In genomic region chr19:40418040-40418439, GRCh38 we compare ENCODE assay signal across 20 cellular contexts. TPM values are rescaled to one million over a fixed set of nuclear protein-coding genes. Genes with fewer than 3 reads are reported as not detected.
DNase-seq lines count a peak whose midpoint lies in the region; ATAC-seq, FAIRE-seq and TF ChIP-seq lines count a peak whose summit lies in the region.
"Had no signal": no experiment of that assay in that cellular context is flagged by ENCODE, and none has a peak within 500 bp of the region (broad histone marks: within the 10 kb centered on the region; RNA-seq: fewer than 3 reads in every experiment).

No MANE protein-coding gene starts in this region.

- no peak for TF ChIP-seq CTCF in HepG2 (CRISPR knock-in tag; IDR thresholded peaks at IDR 0.05)
- no peak for TF ChIP-seq CTCF in right lobe of liver (IDR thresholded peaks at IDR 0.05)
- no peak for TF ChIP-seq CTCF in endothelial cell (IDR thresholded peaks at IDR 0.05; ENCODE audit: unreplicated experiment)
- TF ChIP-seq CTCF in nephron progenitor cell (IDR thresholded peaks at IDR 0.05), result no peak
- no peak for TF ChIP-seq CTCF in uterus (IDR thresholded peaks at IDR 0.05)

- DNase-seq in HepG2 (ENCODE audit: low spot score) (no peak), right lobe of liver (no peak), endothelial cell (ENCODE audit: low spot score) (no peak), nephron progenitor cell (no peak), uterus (no peak), GM19238 (ENCODE audit: insufficient read length, low spot score) (no peak), NCI-H2196 treated with DMSO at 0.1 percent for 48 hours (lab: John Stamatoyannopoulos, UW; ENCODE audit: unreplicated experiment) (no peak)
- DNase-seq: activated CD8-positive, alpha-beta memory T cell treated with anti-CD3 and anti-CD28 coated beads for 24 hours; activated naive CD4-positive, alpha-beta T cell treated with Interleukin-2 at 50 U/mL for 16 hours; cerebellar nuclear complex; NCI-H446; OCI-M1; posterior cingulate gyrus; stimulated activated CD8-positive, alpha-beta memory T cell treated with anti-CD3 and anti-CD28 coated beads, Interleukin-4, amount 100 ng/mL, for 48 hours had no signal

- FAIRE-seq in HepG2 (lab: Jason Lieb, UNC), result no peak
- FAIRE-seq: GM12891 had no signal

- H3K4me3 ChIP-seq in HepG2 (replicated peaks in 1 of 3; ENCODE audit: insufficient read depth in 1 of 3, low read depth in 2 of 3, low read length in 3 of 3) (no peak overlapping the region), right lobe of liver (no peak overlapping the region), uterus (no peak overlapping the region)

- TF ChIP-seq POLR2A in HepG2 (IDR thresholded peaks at IDR 0.05; ENCODE audit: insufficient read depth in 1 of 2, low read depth in 2 of 2, low read length in 2 of 2), result no peak
- no peak for TF ChIP-seq POLR2A in right lobe of liver (IDR thresholded peaks at IDR 0.05)
- no peak for TF ChIP-seq POLR2A in uterus (IDR thresholded peaks at IDR 0.05)

- peak overlapping the region; percentile 95 for H3K27ac Mint-ChIP-seq in endothelial cell (ENCODE audit: unreplicated experiment)
- peak overlapping the region; percentile 84 for H3K27ac Mint-ChIP-seq in nephron progenitor cell
- H3K27ac Mint-ChIP-seq: B cell had no signal

- H3K27ac ChIP-seq in HepG2 (ENCODE audit: extremely low read length, insufficient read depth, low read length) (no peak overlapping the region), right lobe of liver (peak overlapping the region in 1 of 3 donors; percentile 57), uterus (peak overlapping the region; percentile 72 to 79)

- BruUV-seq in HepG2 (replicated peaks; lab: Mats Ljungman, UMichigan), result no TSS peak

- TF ChIP-seq RAD21 in HepG2 (CRISPR knock-in tag; IDR thresholded peaks at IDR 0.05), result no peak

- H3K4me2 ChIP-seq in HepG2 (ENCODE audit: low read depth, low read length), result peak overlapping the region; percentile 79; the same call in 1 of the 2 replicates

- H3K27me3 Mint-ChIP-seq in endothelial cell (ENCODE audit: unreplicated experiment) (peaks cover 14% of the 10 kb centered on the region), nephron progenitor cell (ENCODE audit: low read depth, poor library complexity) (peaks cover 3% of the 10 kb centered on the region)
- H3K27me3 Mint-ChIP-seq: B cell had no signal

- no peaks in the 10 kb centered on the region for H3K79me2 ChIP-seq in HepG2 (ENCODE audit: insufficient read depth, low read length)

- POLR2A ChIA-PET in HepG2 (lab: Yijun Ruan, JAX), result interaction anchor here (2.0 to 2.6 kb wide), 2 partner anchors 8 to 25 kb away, joined by 12 to 20 read pairs; partner anchors contain the start of gene SERTAD1

- no peak for TF ChIP-seq EP300 in HepG2 (IDR thresholded peaks at IDR 0.05; ENCODE audit: low read depth in 2 of 2, low read length in 2 of 2)
- no peak for TF ChIP-seq EP300 in HepG2 (CRISPR knock-in tag; IDR thresholded peaks at IDR 0.05; ENCODE audit: borderline replicate concordance)

- H3K4me1 ChIP-seq in HepG2 (ENCODE audit: insufficient read depth, low read length) (peaks cover 53% of the 10 kb centered on the region), right lobe of liver (peaks cover 0 to 9% (median 0%) of the 10 kb centered on the region in 4 donors), uterus (peaks cover 0 to 17% of the 10 kb centered on the region in 2 donors)

- WGBS in HepG2 (ENCODE audit: low lambda C conversion rate), result 53% methylated on average over 3 of the region's 3 CpGs
- WGBS in right lobe of liver (ENCODE audit: insufficient coverage, low coverage, low lambda C conversion rate, missing lambda C conversion rate), result 68% methylated on average over 3 of the region's 3 CpGs

- in situ Hi-C loops in HepG2 (cut with HindIII; ENCODE audit: extremely low pct_ligation_motif_present, low pct_unique_long_range_greater_than_20kb), result no loop called here

- CTCF ChIA-PET in HepG2 (lab: Yijun Ruan, JAX; ENCODE audit: low intra/inter-chr PET ratio, low total read pairs), result no interaction called here

- H2AFZ ChIP-seq in HepG2 (ENCODE audit: low read length), result no peak overlapping the region

- H3K9ac ChIP-seq in HepG2 (ENCODE audit: insufficient read depth, low read depth, low read length), result no peak overlapping the region

- intact Hi-C loops in HepG2 (cut with micrococcal nuclease; ENCODE audit: unreplicated experiment) (no loop called here), right lobe of liver (cut with DNase I) (no loop called here), uterus (cut with DNase I; ENCODE audit: low total_unique reads) (no loop called here)

- ATAC-seq in HepG2, result no peak
- ATAC-seq in right lobe of liver, result no peak
- no peak for ATAC-seq in GM19467 (IDR thresholded peaks at IDR 0.05; ENCODE audit: unreplicated experiment)

- H3K4me3 Mint-ChIP-seq in endothelial cell (ENCODE audit: unreplicated experiment) (peak overlapping the region; percentile 80), nephron progenitor cell (peak overlapping the region; percentile 18)

- H4K20me1 ChIP-seq in HepG2 (ENCODE audit: insufficient read depth, low read length), result no peaks in the 10 kb centered on the region

- peaks cover 0 to 2% of the 10 kb centered on the region in 2 experiments; a peak in 1 of 5 replicates for H3K36me3 ChIP-seq in HepG2 (replicated peaks in 1 of 2; ENCODE audit: control insufficient read depth in 1 of 2, insufficient read depth in 2 of 2, low read length in 2 of 2)
- H3K36me3 ChIP-seq in right lobe of liver, result peaks cover 0 to 9% (median 4%) of the 10 kb centered on the region in 4 donors
- no peaks in the 10 kb centered on the region for H3K36me3 ChIP-seq in uterus

- H3K4me1 Mint-ChIP-seq in endothelial cell (ENCODE audit: unreplicated experiment) (peaks cover 53% of the 10 kb centered on the region), nephron progenitor cell (peaks cover 60% of the 10 kb centered on the region)

- no peaks in the 10 kb centered on the region for H3K9me3 Mint-ChIP-seq in endothelial cell (ENCODE audit: unreplicated experiment)
- no peaks in the 10 kb centered on the region for H3K9me3 Mint-ChIP-seq in nephron progenitor cell

- H3K9me3 ChIP-seq in HepG2 (ENCODE audit: low read length) (no peaks in the 10 kb centered on the region), right lobe of liver (no peaks in the 10 kb centered on the region), uterus (no peaks in the 10 kb centered on the region)

- H3K27me3 ChIP-seq in HepG2 (ENCODE audit: control insufficient read depth in 1 of 2, insufficient read depth in 2 of 2, low read length in 2 of 2), result 0 out of 5 replicates have a peak, but pooled peaks cover 0 to 5% of the 10 kb centered on the region in 2 experiments
- H3K27me3 ChIP-seq in right lobe of liver, result no peaks in the 10 kb centered on the region
- no peaks in the 10 kb centered on the region for H3K27me3 ChIP-seq in uterus

- H3K36me3 Mint-ChIP-seq in endothelial cell (ENCODE audit: low read depth, unreplicated experiment) (peaks cover 10% of the 10 kb centered on the region), nephron progenitor cell (ENCODE audit: low read depth) (peaks cover 4% of the 10 kb centered on the region)

RNA-seq across cellular contexts. Expression of gene PRX, which starts 4.9 kb away (rescaled TPM):
- total RNA-seq in HepG2 (2016; rRNA removed; fragmentation: Illumina TruSeq; extraction: Trizol) (0.46 and 0.66 TPM in 2 replicates), right lobe of liver (under 1 TPM; 0.37 to 0.99 (median 0.60) TPM), endothelial cell (ENCODE audit: unreplicated experiment) (6.7 TPM), uterus (1 to 10 TPM; 3.3 to 7.5 (median 4.8) TPM)
- total RNA-seq in HepG2 (2016; cell fraction: cytosol; rRNA removed; fragmentation: Illumina TruSeq; extraction: Trizol; ENCODE audit: low read depth), result not detected in 2 replicates
- total RNA-seq in HepG2 (2016; cell fraction: insoluble cytoplasmic fraction; rRNA removed; fragmentation: Illumina TruSeq; extraction: Trizol), result 0.39 and 0.78 TPM in 2 replicates
- total RNA-seq in HepG2 (2016; cell fraction: membrane; rRNA removed; fragmentation: Illumina TruSeq; extraction: Trizol), result 0.03 and 0.12 TPM in 2 replicates
- 0.38 and 0.40 TPM in 2 replicates for total RNA-seq in HepG2 (2016; cell fraction: nucleus; rRNA removed; fragmentation: Illumina TruSeq; extraction: Trizol)
- polyA plus RNA-seq in HepG2 (2011; rRNA removed), result 0.66 and 0.99 TPM in 2 replicates
- 0.79 and 0.94 TPM in 2 replicates for polyA plus RNA-seq in HepG2 (2011; cell fraction: cytosol; rRNA removed)
- polyA plus RNA-seq in HepG2 (2011; cell fraction: nucleus; rRNA removed), result 0.76 and 0.99 TPM in 2 replicates
- 0.85 and 1.1 TPM in 2 replicates for polyA plus RNA-seq in HepG2 (2012)
- not detected in 2 replicates for polyA plus RNA-seq in HepG2 (2016; cell fraction: cytosol; fragmentation: Illumina TruSeq; extraction: Trizol; ENCODE audit: low read depth)
- polyA plus RNA-seq in HepG2 (2016; cell fraction: insoluble cytoplasmic fraction; fragmentation: Illumina TruSeq; extraction: Trizol; ENCODE audit: low read depth), result 0.25 and 0.53 TPM in 2 replicates
- polyA plus RNA-seq in HepG2 (2016; cell fraction: membrane; fragmentation: Illumina TruSeq; extraction: Trizol; ENCODE audit: low read depth), result 0.03 and 0.06 TPM in 2 replicates
- 1.1 TPM in 2 replicates for polyA plus RNA-seq in HepG2 (2016; cell fraction: nucleus; fragmentation: Illumina TruSeq; extraction: Trizol; ENCODE audit: insufficient read depth, low read depth)
- 0.51 and 1.1 TPM in 2 replicates for polyA minus RNA-seq in HepG2 (2011; rRNA and poly(A)+ RNA removed; ENCODE audit: low replicate concordance)
- 0.53 and 0.89 TPM in 2 replicates for polyA minus RNA-seq in HepG2 (2011; cell fraction: cytosol; rRNA and poly(A)+ RNA removed)
- polyA minus RNA-seq in HepG2 (2011; cell fraction: nucleus; rRNA and poly(A)+ RNA removed), result 0.52 and 0.62 TPM in 2 replicates
- total RNA-seq: HT1080 had no signal

RNA-seq across cellular contexts. Expression of gene SERTAD1, which starts 7.8 kb away (rescaled TPM):
- total RNA-seq in HepG2 (2016; rRNA removed; fragmentation: Illumina TruSeq; extraction: Trizol), result 4.3 and 4.7 TPM in 2 replicates
- total RNA-seq in HepG2 (2016; cell fraction: cytosol; rRNA removed; fragmentation: Illumina TruSeq; extraction: Trizol; ENCODE audit: low read depth), result 1.8 and 2.1 TPM in 2 replicates
- total RNA-seq in HepG2 (2016; cell fraction: insoluble cytoplasmic fraction; rRNA removed; fragmentation: Illumina TruSeq; extraction: Trizol), result 3.9 and 5.6 TPM in 2 replicates
- total RNA-seq in HepG2 (2016; cell fraction: membrane; rRNA removed; fragmentation: Illumina TruSeq; extraction: Trizol), result 3.0 and 3.6 TPM in 2 replicates
- total RNA-seq in HepG2 (2016; cell fraction: nucleus; rRNA removed; fragmentation: Illumina TruSeq; extraction: Trizol), result 1.7 and 1.9 TPM in 2 replicates
- 4.5 and 5.0 TPM in 2 replicates for polyA plus RNA-seq in HepG2 (2011; rRNA removed)
- 5.0 and 7.0 TPM in 2 replicates for polyA plus RNA-seq in HepG2 (2011; cell fraction: cytosol; rRNA removed)
- polyA plus RNA-seq in HepG2 (2011; cell fraction: nucleus; rRNA removed), result 4.0 and 4.5 TPM in 2 replicates
- polyA plus RNA-seq in HepG2 (2012), result 1.4 and 1.9 TPM in 2 replicates
- polyA plus RNA-seq in HepG2 (2016; cell fraction: cytosol; fragmentation: Illumina TruSeq; extraction: Trizol; ENCODE audit: low read depth), result 0.94 and 1.1 TPM in 2 replicates
- polyA plus RNA-seq in HepG2 (2016; cell fraction: insoluble cytoplasmic fraction; fragmentation: Illumina TruSeq; extraction: Trizol; ENCODE audit: low read depth), result 3.6 and 4.1 TPM in 2 replicates
- polyA plus RNA-seq in HepG2 (2016; cell fraction: membrane; fragmentation: Illumina TruSeq; extraction: Trizol; ENCODE audit: low read depth), result 1.5 and 1.7 TPM in 2 replicates
- 2.5 and 2.7 TPM in 2 replicates for polyA plus RNA-seq in HepG2 (2016; cell fraction: nucleus; fragmentation: Illumina TruSeq; extraction: Trizol; ENCODE audit: insufficient read depth, low read depth)
- polyA minus RNA-seq in HepG2 (2011; rRNA and poly(A)+ RNA removed; ENCODE audit: low replicate concordance), result 2.7 and 5.6 TPM in 2 replicates
- polyA minus RNA-seq in HepG2 (2011; cell fraction: cytosol; rRNA and poly(A)+ RNA removed), result 1.1 and 1.2 TPM in 2 replicates
- 1.7 and 2.0 TPM in 2 replicates for polyA minus RNA-seq in HepG2 (2011; cell fraction: nucleus; rRNA and poly(A)+ RNA removed)
- 10 to 100 TPM in 1 of 6 experiments, 1 to 10 TPM in 5; 3.7 to 11.7 (median 6.2) TPM for total RNA-seq in right lobe of liver
- 11.8 TPM for total RNA-seq in endothelial cell (ENCODE audit: unreplicated experiment)
- total RNA-seq in uterus, result 10 to 100 TPM in 3 of 4 donors, 1 to 10 TPM in 1; 3.1 to 18.4 (median 15.8) TPM

RNA-seq across cellular contexts. Expression of gene SERTAD3, which starts 26.1 kb away (rescaled TPM):
- total RNA-seq in HepG2 (2016; rRNA removed; fragmentation: Illumina TruSeq; extraction: Trizol) (16.9 and 17.8 TPM in 2 replicates), right lobe of liver (10 to 100 TPM in 1 of 6 experiments, 1 to 10 TPM in 5; 5.2 to 10.1 (median 7.4) TPM), endothelial cell (ENCODE audit: unreplicated experiment) (42.9 TPM), uterus (10 to 100 TPM in 3 of 4 donors, 1 to 10 TPM in 1; 1.0 to 81.5 (median 44.7) TPM)
- 14.6 and 17.8 TPM in 2 replicates for total RNA-seq in HepG2 (2016; cell fraction: cytosol; rRNA removed; fragmentation: Illumina TruSeq; extraction: Trizol; ENCODE audit: low read depth)
- total RNA-seq in HepG2 (2016; cell fraction: insoluble cytoplasmic fraction; rRNA removed; fragmentation: Illumina TruSeq; extraction: Trizol), result 14.8 and 17.5 TPM in 2 replicates
- 22.0 and 25.4 TPM in 2 replicates for total RNA-seq in HepG2 (2016; cell fraction: membrane; rRNA removed; fragmentation: Illumina TruSeq; extraction: Trizol)
- total RNA-seq in HepG2 (2016; cell fraction: nucleus; rRNA removed; fragmentation: Illumina TruSeq; extraction: Trizol), result 6.8 and 9.0 TPM in 2 replicates
- polyA plus RNA-seq in HepG2 (2011; rRNA removed), result 9.5 and 9.6 TPM in 2 replicates
- 6.9 and 7.9 TPM in 2 replicates for polyA plus RNA-seq in HepG2 (2011; cell fraction: cytosol; rRNA removed)
- polyA plus RNA-seq in HepG2 (2011; cell fraction: nucleus; rRNA removed), result 5.9 and 6.5 TPM in 2 replicates
- 6.5 and 7.5 TPM in 2 replicates for polyA plus RNA-seq in HepG2 (2012)
- polyA plus RNA-seq in HepG2 (2016; cell fraction: cytosol; fragmentation: Illumina TruSeq; extraction: Trizol; ENCODE audit: low read depth), result 3.8 and 4.4 TPM in 2 replicates
- polyA plus RNA-seq in HepG2 (2016; cell fraction: insoluble cytoplasmic fraction; fragmentation: Illumina TruSeq; extraction: Trizol; ENCODE audit: low read depth), result 10.8 and 15.2 TPM in 2 replicates
- 7.3 and 9.1 TPM in 2 replicates for polyA plus RNA-seq in HepG2 (2016; cell fraction: membrane; fragmentation: Illumina TruSeq; extraction: Trizol; ENCODE audit: low read depth)
- polyA plus RNA-seq in HepG2 (2016; cell fraction: nucleus; fragmentation: Illumina TruSeq; extraction: Trizol; ENCODE audit: insufficient read depth, low read depth), result 13.4 and 16.1 TPM in 2 replicates
- polyA minus RNA-seq in HepG2 (2011; rRNA and poly(A)+ RNA removed; ENCODE audit: low replicate concordance), result 19.2 and 19.5 TPM in 2 replicates
- polyA minus RNA-seq in HepG2 (2011; cell fraction: cytosol; rRNA and poly(A)+ RNA removed), result 10.9 and 15.7 TPM in 2 replicates
- polyA minus RNA-seq in HepG2 (2011; cell fraction: nucleus; rRNA and poly(A)+ RNA removed), result 5.1 and 5.8 TPM in 2 replicates

RNA-seq across cellular contexts. Expression of gene HIPK4, which starts 28.1 kb away (rescaled TPM):
- total RNA-seq in HepG2 (2016; rRNA removed; fragmentation: Illumina TruSeq; extraction: Trizol), result not detected in 2 replicates
- total RNA-seq in HepG2 (2016; cell fraction: cytosol; rRNA removed; fragmentation: Illumina TruSeq; extraction: Trizol; ENCODE audit: low read depth), result not detected in 2 replicates
- total RNA-seq in HepG2 (2016; cell fraction: insoluble cytoplasmic fraction; rRNA removed; fragmentation: Illumina TruSeq; extraction: Trizol), result not detected in 2 replicates
- total RNA-seq in HepG2 (2016; cell fraction: membrane; rRNA removed; fragmentation: Illumina TruSeq; extraction: Trizol), result not detected in 2 replicates
- total RNA-seq in HepG2 (2016; cell fraction: nucleus; rRNA removed; fragmentation: Illumina TruSeq; extraction: Trizol), result not detected in 2 replicates
- 0.03 TPM in 1 of 2 replicates, not detected in the other for polyA plus RNA-seq in HepG2 (2011; rRNA removed)
- polyA plus RNA-seq in HepG2 (2011; cell fraction: cytosol; rRNA removed), result 0.03 TPM in 1 of 2 replicates, not detected in the other
- not detected in 2 replicates for polyA plus RNA-seq in HepG2 (2011; cell fraction: nucleus; rRNA removed)
- polyA plus RNA-seq in HepG2 (2012), result not detected in 2 replicates
- polyA plus RNA-seq in HepG2 (2016; cell fraction: cytosol; fragmentation: Illumina TruSeq; extraction: Trizol; ENCODE audit: low read depth), result not detected in 2 replicates
- not detected in 2 replicates for polyA plus RNA-seq in HepG2 (2016; cell fraction: insoluble cytoplasmic fraction; fragmentation: Illumina TruSeq; extraction: Trizol; ENCODE audit: low read depth)
- not detected in 2 replicates for polyA plus RNA-seq in HepG2 (2016; cell fraction: membrane; fragmentation: Illumina TruSeq; extraction: Trizol; ENCODE audit: low read depth)
- not detected in 2 replicates for polyA plus RNA-seq in HepG2 (2016; cell fraction: nucleus; fragmentation: Illumina TruSeq; extraction: Trizol; ENCODE audit: insufficient read depth, low read depth)
- polyA minus RNA-seq in HepG2 (2011; rRNA and poly(A)+ RNA removed; ENCODE audit: low replicate concordance), result 0.07 TPM in 1 of 2 replicates, not detected in the other
- polyA minus RNA-seq in HepG2 (2011; cell fraction: cytosol; rRNA and poly(A)+ RNA removed), result not detected in 2 replicates
- polyA minus RNA-seq in HepG2 (2011; cell fraction: nucleus; rRNA and poly(A)+ RNA removed), result not detected in 2 replicates
- under 1 TPM in 1 of 6 experiments, not detected in 5; 0.15 TPM for total RNA-seq in right lobe of liver
- not detected for total RNA-seq in endothelial cell (ENCODE audit: unreplicated experiment)
- under 1 TPM in 2 of 4 donors, not detected in 2; 0.40 to 0.48 TPM for total RNA-seq in uterus
- total RNA-seq: epithelial cell of proximal tubule; HT1080; T-helper 1 cell treated with Interleukin-12 subunit alpha and Interleukin-12 subunit beta and Interleukin-4 antibody, amounts not matched to agents 30 ng/mL and 1 ng/mL, for 36 hours had no signal

RNA-seq across cellular contexts. Expression of gene BLVRB, which starts 47.5 kb away (rescaled TPM):
- 25.9 and 32.7 TPM in 2 replicates for total RNA-seq in HepG2 (2016; rRNA removed; fragmentation: Illumina TruSeq; extraction: Trizol)
- 8.2 and 10.9 TPM in 2 replicates for total RNA-seq in HepG2 (2016; cell fraction: cytosol; rRNA removed; fragmentation: Illumina TruSeq; extraction: Trizol; ENCODE audit: low read depth)
- total RNA-seq in HepG2 (2016; cell fraction: insoluble cytoplasmic fraction; rRNA removed; fragmentation: Illumina TruSeq; extraction: Trizol), result 28.3 and 39.1 TPM in 2 replicates
- 7.6 and 7.9 TPM in 2 replicates for total RNA-seq in HepG2 (2016; cell fraction: membrane; rRNA removed; fragmentation: Illumina TruSeq; extraction: Trizol)
- 9.9 and 11.1 TPM in 2 replicates for total RNA-seq in HepG2 (2016; cell fraction: nucleus; rRNA removed; fragmentation: Illumina TruSeq; extraction: Trizol)
- polyA plus RNA-seq in HepG2 (2011; rRNA removed), result 51.4 and 75.9 TPM in 2 replicates
- polyA plus RNA-seq in HepG2 (2011; cell fraction: cytosol; rRNA removed), result 66.0 and 107 TPM in 2 replicates
- 44.9 and 46.6 TPM in 2 replicates for polyA plus RNA-seq in HepG2 (2011; cell fraction: nucleus; rRNA removed)
- 39.5 and 39.8 TPM in 2 replicates for polyA plus RNA-seq in HepG2 (2012)
- 10.5 and 11.4 TPM in 2 replicates for polyA plus RNA-seq in HepG2 (2016; cell fraction: cytosol; fragmentation: Illumina TruSeq; extraction: Trizol; ENCODE audit: low read depth)
- polyA plus RNA-seq in HepG2 (2016; cell fraction: insoluble cytoplasmic fraction; fragmentation: Illumina TruSeq; extraction: Trizol; ENCODE audit: low read depth), result 31.5 and 40.3 TPM in 2 replicates
- 6.6 and 8.8 TPM in 2 replicates for polyA plus RNA-seq in HepG2 (2016; cell fraction: membrane; fragmentation: Illumina TruSeq; extraction: Trizol; ENCODE audit: low read depth)
- polyA plus RNA-seq in HepG2 (2016; cell fraction: nucleus; fragmentation: Illumina TruSeq; extraction: Trizol; ENCODE audit: insufficient read depth, low read depth), result 18.0 and 18.8 TPM in 2 replicates
- 42.8 and 149 TPM in 2 replicates for polyA minus RNA-seq in HepG2 (2011; rRNA and poly(A)+ RNA removed; ENCODE audit: low replicate concordance)
- 28.8 and 32.2 TPM in 2 replicates for polyA minus RNA-seq in HepG2 (2011; cell fraction: cytosol; rRNA and poly(A)+ RNA removed)
- polyA minus RNA-seq in HepG2 (2011; cell fraction: nucleus; rRNA and poly(A)+ RNA removed), result 6.0 and 10.4 TPM in 2 replicates
- total RNA-seq in right lobe of liver, result 100 to 1,000 TPM; 127 to 326 (median 146) TPM
- total RNA-seq in endothelial cell (ENCODE audit: unreplicated experiment), result 17.5 TPM
- total RNA-seq in uterus, result 100 to 1,000 TPM in 2 of 4 donors, 10 to 100 TPM in 2; 51.5 to 206 (median 115) TPM
